Comparison of ENCODE assay signal across 8 cellular contexts in genomic region chr16:54928016-54928356, GRCh38. TPM values are rescaled to one million over a fixed set of nuclear protein-coding genes. Genes with fewer than 3 reads are reported as not detected.
A peak's percentile ranks its signal among the peaks of the same experiment; 100 is the strongest.
DNase-seq lines count a peak whose midpoint lies in the region; ATAC-seq and TF ChIP-seq lines count a peak whose summit lies in the region.

No MANE protein-coding gene starts in this region.

- no peak for ATAC-seq in natural killer cell treated with Interleukin-12 subunit alpha and Interleukin-12 subunit beta and Interleukin-15 and Interleukin-18, amount 100 ng/mL, for 72 hours
- ATAC-seq in GM18909 (IDR thresholded peaks at IDR 0.05; ENCODE audit: poor library complexity, unreplicated experiment) = no peak
- no peak for ATAC-seq in left colon

- H3K27me3 Mint-ChIP-seq in chondrocyte (ENCODE audit: low read depth) = peaks cover 11% of the 10 kb centered on the region
- H3K27me3 Mint-ChIP-seq in natural killer cell treated with Interleukin-12 subunit alpha and Interleukin-12 subunit beta and Interleukin-15 and Interleukin-18, amount 100 ng/mL, for 72 hours = peaks cover 45 to 56% of the 10 kb centered on the region in 2 donors

- peak overlapping the region; percentile 98 for H3K27ac Mint-ChIP-seq in chondrocyte (ENCODE audit: unreplicated experiment)
- peak overlapping the region; percentile 31 to 69 for H3K27ac Mint-ChIP-seq in natural killer cell treated with Interleukin-12 subunit alpha and Interleukin-12 subunit beta and Interleukin-15 and Interleukin-18, amount 100 ng/mL, for 72 hours

- H3K9me3 Mint-ChIP-seq in chondrocyte (ENCODE audit: low read depth) = no peaks in the 10 kb centered on the region
- H3K9me3 Mint-ChIP-seq in natural killer cell treated with Interleukin-12 subunit alpha and Interleukin-12 subunit beta and Interleukin-15 and Interleukin-18, amount 100 ng/mL, for 72 hours = no peaks in the 10 kb centered on the region

- DNase-seq in NCI-H510A treated with DMSO at 0.1 percent for 48 hours (lab: John Stamatoyannopoulos, UW) = peak; percentile 31
- DNase-seq in NCI-H510A (lab: John Stamatoyannopoulos, UW) = no peak
- DNase-seq in NCI-H2227 treated with DMSO at 0.1 percent for 48 hours (lab: John Stamatoyannopoulos, UW) = peak; percentile 25
- no peak for DNase-seq in chondrocyte (ENCODE audit: low spot score)
- DNase-seq in natural killer cell treated with Interleukin-12 subunit alpha and Interleukin-12 subunit beta and Interleukin-15 and Interleukin-18, amount 100 ng/mL, for 72 hours (ENCODE audit: low spot score) = no peak
- no peak for DNase-seq in GM10266 (ENCODE audit: extremely low spot score)
- no peak for DNase-seq in left colon

- H3K4me3 Mint-ChIP-seq in chondrocyte (ENCODE audit: unreplicated experiment) = peak overlapping the region; percentile 89
- H3K4me3 Mint-ChIP-seq in natural killer cell treated with Interleukin-12 subunit alpha and Interleukin-12 subunit beta and Interleukin-15 and Interleukin-18, amount 100 ng/mL, for 72 hours = peak overlapping the region; percentile 79

- intact Hi-C loops in left colon (cut with DNase I, micrococcal nuclease) = no loop called here

- peaks cover 2% of the 10 kb centered on the region for H3K36me3 Mint-ChIP-seq in chondrocyte (ENCODE audit: low read depth)
- H3K36me3 Mint-ChIP-seq in natural killer cell treated with Interleukin-12 subunit alpha and Interleukin-12 subunit beta and Interleukin-15 and Interleukin-18, amount 100 ng/mL, for 72 hours = peaks cover 6% of the 10 kb centered on the region

- peaks cover 43% of the 10 kb centered on the region for H3K4me1 Mint-ChIP-seq in chondrocyte (ENCODE audit: low read depth)
- H3K4me1 Mint-ChIP-seq in natural killer cell treated with Interleukin-12 subunit alpha and Interleukin-12 subunit beta and Interleukin-15 and Interleukin-18, amount 100 ng/mL, for 72 hours (ENCODE audit: low read depth in 2 of 2) = peaks cover 22 to 23% of the 10 kb centered on the region in 2 donors

- TF ChIP-seq CTCF in chondrocyte (IDR thresholded peaks at IDR 0.05) (no peak), GM10266 (IDR thresholded peaks at IDR 0.05; ENCODE audit: control insufficient read depth, insufficient read depth, low read depth, missing control alignments) (no peak)

RNA-seq across cellular contexts. Expression of gene IRX5, which starts 2.7 kb away (rescaled TPM):
- total RNA-seq in chondrocyte (1.0 to 2.5 TPM (median 1.5 TPM) in 3 replicates), left colon (not detected)
- total RNA-seq in natural killer cell treated with Interleukin-12 subunit alpha and Interleukin-12 subunit beta and Interleukin-15 and Interleukin-18, amount 100 ng/mL, for 72 hours = not detected

Comparison
In these comparisons a context has a peak if more than half of its experiments do, and no peak if none do; other contexts are left out.
1. DNase-seq: peak in NCI-H510A treated with DMSO at 0.1 percent for 48 hours (single experiment) and NCI-H2227 treated with DMSO at 0.1 percent for 48 hours (single experiment); none in NCI-H510A (single experiment), chondrocyte (single experiment), natural killer cell treated with Interleukin-12 subunit alpha and Interleukin-12 subunit beta and Interleukin-15 and Interleukin-18, amount 100 ng/mL, for 72 hours (single experiment), GM10266 (single experiment) and left colon (0 of 2).